In the genomic region with DNA sequence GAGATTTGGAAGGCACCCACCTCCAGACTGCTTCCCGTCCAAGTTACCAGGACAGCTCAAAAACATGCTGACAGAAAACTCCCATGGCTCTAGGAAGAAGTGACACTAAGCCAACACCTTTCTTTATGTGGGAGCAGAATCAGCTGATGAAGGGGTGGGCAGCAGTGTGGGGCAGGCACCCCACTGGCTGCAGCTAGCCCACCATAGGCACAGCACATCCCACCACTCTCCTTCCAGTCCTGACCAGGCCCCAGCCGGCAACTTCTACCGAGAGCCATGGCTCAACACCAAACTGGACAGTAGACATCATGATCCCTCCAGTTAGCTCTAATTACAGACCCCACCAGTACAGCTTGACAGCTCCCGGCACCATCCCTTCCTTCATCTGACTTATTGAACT, we compare ENCODE assay signal across 12 cellular contexts. TPM values are rescaled to one million over a fixed set of nuclear protein-coding genes. Genes with fewer than 3 reads are reported as not detected.
DNase-seq lines count a peak whose midpoint lies in the region; ATAC-seq and TF ChIP-seq lines count a peak whose summit lies in the region.
"Had no signal": no experiment of that assay in that cellular context is flagged by ENCODE, and none has a peak within 500 bp of the region (broad histone marks: within the 10 kb centered on the region; RNA-seq: fewer than 3 reads in every experiment).

No MANE protein-coding gene starts in this region.

- H3K4me2 ChIP-seq in SU-DHL-6 (ENCODE audit: low read depth, low read length, poor library complexity, severe bottlenecking): no peak overlapping the region

- H3K4me1 ChIP-seq in Caco-2: no peaks in the 10 kb centered on the region
- peaks cover 16 to 20% (median 17%) of the 10 kb centered on the region in 4 donors for H3K4me1 ChIP-seq in transverse colon

- H3K9me3 Mint-ChIP-seq in Caco-2 (ENCODE audit: unreplicated experiment): no peaks in the 10 kb centered on the region
- H3K9me3 Mint-ChIP-seq in endothelial cell (ENCODE audit: unreplicated experiment): no peaks in the 10 kb centered on the region
- no peaks in the 10 kb centered on the region for H3K9me3 Mint-ChIP-seq in osteocyte (ENCODE audit: unreplicated experiment)
- H3K9me3 Mint-ChIP-seq: activated T-cell treated with anti-CD3 and anti-CD28 coated beads, Interleukin-2, amount 50 U/mL, for 72 hours had no signal

- peaks cover 6% of the 10 kb centered on the region; the same call in 1 of the 2 replicates for H3K79me2 ChIP-seq in SU-DHL-6 (ENCODE audit: insufficient read depth, low read length)

- POLR2A ChIA-PET in Caco-2 (lab: Charles Lee): no interaction called here

- no peak overlapping the region for H3K9ac ChIP-seq in SU-DHL-6 (ENCODE audit: low read length)

- H3K36me3 Mint-ChIP-seq in Caco-2 (ENCODE audit: insufficient read depth, unreplicated experiment): peaks cover 85% of the 10 kb centered on the region
- peaks cover 56% of the 10 kb centered on the region for H3K36me3 Mint-ChIP-seq in endothelial cell (ENCODE audit: low read depth, unreplicated experiment)
- H3K36me3 Mint-ChIP-seq in osteocyte (ENCODE audit: unreplicated experiment): peaks cover 50% of the 10 kb centered on the region

- no peak overlapping the region for H2AFZ ChIP-seq in SU-DHL-6 (ENCODE audit: low read depth, low read length, severe bottlenecking)

- no peaks in the 10 kb centered on the region for H3K9me2 ChIP-seq in SU-DHL-6 (replicated peaks; ENCODE audit: insufficient read depth, low read length)

- peaks cover 32% of the 10 kb centered on the region for H3F3A ChIP-seq in SU-DHL-6 (ENCODE audit: insufficient read depth)

- no peak for TF ChIP-seq EP300 in transverse colon (IDR thresholded peaks at IDR 0.05; ENCODE audit: low read depth)

- no peak for ATAC-seq in sciatic nerve
- ATAC-seq: activated T-cell treated with anti-CD3 and anti-CD28 coated beads, Interleukin-2, amount 50 U/mL, for 72 hours; left lung had no signal

- H3K27ac ChIP-seq in SU-DHL-6 (ENCODE audit: low read depth, low read length) (peak overlapping the region; percentile 33; the same call in 1 of the 2 replicates), transverse colon (no peak overlapping the region)

- DNase-seq in Caco-2: peak in 1 of 2 experiments; percentile 7
- DNase-seq in endothelial cell (ENCODE audit: low spot score): no peak
- DNase-seq in osteocyte (ENCODE audit: extremely low spot score, unreplicated experiment): peak; percentile 57
- DNase-seq in T1000 (lab: John Stamatoyannopoulos, UW): no peak
- DNase-seq in sciatic nerve (ENCODE audit: low spot score): no peak
- DNase-seq in transverse colon: no peak
- DNase-seq: activated T-cell treated with anti-CD3 and anti-CD28 coated beads, Interleukin-2, amount 50 U/mL, for 72 hours; left lung; NCI-H187 treated with DMSO at 0.1 percent for 48 hours; T-helper 9 cell had no signal

- intact Hi-C loops in Caco-2 (cut with micrococcal nuclease; ENCODE audit: unreplicated experiment): loop anchor here (1.0 to 2.0 kb wide), 2 partner anchors 46 to 53 kb away; a partner anchor contains a TSS
- intact Hi-C loops in sciatic nerve (cut with DNase I): no loop called here
- intact Hi-C loops in transverse colon (cut with DNase I; ENCODE audit: low total_unique reads): no loop called here

- no peak for TF ChIP-seq POLR2A in transverse colon (IDR thresholded peaks at IDR 0.05)

- H3K36me3 ChIP-seq in Caco-2 (ENCODE audit: control insufficient read depth, insufficient read depth, low read length) (peaks cover 5% of the 10 kb centered on the region), SU-DHL-6 (ENCODE audit: low read length) (peaks cover 6% of the 10 kb centered on the region; the same call in 1 of the 2 replicates), transverse colon (peaks cover 0 to 16% (median 5%) of the 10 kb centered on the region in 4 donors)
- H3K36me3 ChIP-seq: uterus had no signal

- no peaks in the 10 kb centered on the region for H4K20me1 ChIP-seq in SU-DHL-6 (ENCODE audit: low read depth, low read length)

- no peaks in the 10 kb centered on the region for H3K27me3 ChIP-seq in Caco-2 (replicated peaks; ENCODE audit: control insufficient read depth, insufficient read depth, low read length)
- H3K27me3 ChIP-seq in SU-DHL-6 (ENCODE audit: low read length): no peaks in the 10 kb centered on the region
- H3K27me3 ChIP-seq in transverse colon: no peaks in the 10 kb centered on the region
- H3K27me3 ChIP-seq: left lung, uterus had no signal

- BruUV-seq in Caco-2 (replicated peaks; lab: Mats Ljungman, UMichigan): TSS peak; percentile 24

- H3K4me3 ChIP-seq in Caco-2 (ENCODE audit: low read depth, low read length) (no peak overlapping the region), SU-DHL-6 (ENCODE audit: insufficient read depth, low read length, poor library complexity, severe bottlenecking) (no peak overlapping the region), transverse colon (no peak overlapping the region)
- H3K4me3 ChIP-seq: left lung, uterus had no signal

- H3K4me3 Mint-ChIP-seq in Caco-2 (ENCODE audit: unreplicated experiment) (no peak overlapping the region), endothelial cell (ENCODE audit: unreplicated experiment) (peak overlapping the region; percentile 82), osteocyte (ENCODE audit: unreplicated experiment) (no peak overlapping the region)
- H3K4me3 Mint-ChIP-seq: activated T-cell treated with anti-CD3 and anti-CD28 coated beads, Interleukin-2, amount 50 U/mL, for 72 hours had no signal

- no peak overlapping the region for H3K27ac Mint-ChIP-seq in Caco-2 (ENCODE audit: unreplicated experiment)
- peak overlapping the region; percentile 19 for H3K27ac Mint-ChIP-seq in endothelial cell (ENCODE audit: unreplicated experiment)
- peak overlapping the region; percentile 67 for H3K27ac Mint-ChIP-seq in osteocyte (ENCODE audit: unreplicated experiment)
- H3K27ac Mint-ChIP-seq: activated T-cell treated with anti-CD3 and anti-CD28 coated beads, Interleukin-2, amount 50 U/mL, for 72 hours had no signal

- H3K4me1 Mint-ChIP-seq in Caco-2 (ENCODE audit: low read depth, unreplicated experiment): no peaks in the 10 kb centered on the region
- H3K4me1 Mint-ChIP-seq in endothelial cell (ENCODE audit: unreplicated experiment): peaks cover 79% of the 10 kb centered on the region
- H3K4me1 Mint-ChIP-seq in osteocyte (ENCODE audit: unreplicated experiment): peaks cover 32% of the 10 kb centered on the region

- no peak for TF ChIP-seq CTCF in Caco-2 (IDR thresholded peaks at IDR 0.05; ENCODE audit: insufficient read depth in 1 of 2, low read depth in 1 of 2, low read length in 1 of 2, severe bottlenecking in 1 of 2, unreplicated experiment in 1 of 2)
- TF ChIP-seq CTCF in SU-DHL-6 (IDR thresholded peaks at IDR 0.05; ENCODE audit: insufficient read depth, low read length, poor library complexity, severe bottlenecking): no peak
- TF ChIP-seq CTCF in endothelial cell (IDR thresholded peaks at IDR 0.05; ENCODE audit: unreplicated experiment): no peak
- TF ChIP-seq CTCF in osteocyte (IDR thresholded peaks at IDR 0.05): no peak
- TF ChIP-seq CTCF in transverse colon (IDR thresholded peaks at IDR 0.05): no peak

- H3K9me3 ChIP-seq in Caco-2: no peaks in the 10 kb centered on the region
- H3K9me3 ChIP-seq in SU-DHL-6 (ENCODE audit: insufficient read depth, low read length): no peaks in the 10 kb centered on the region
- H3K9me3 ChIP-seq in transverse colon: no peaks in the 10 kb centered on the region
- H3K9me3 ChIP-seq: left lung, uterus had no signal

- no peaks in the 10 kb centered on the region for H3K27me3 Mint-ChIP-seq in Caco-2 (ENCODE audit: insufficient read depth, unreplicated experiment)
- H3K27me3 Mint-ChIP-seq in endothelial cell (ENCODE audit: unreplicated experiment): peaks cover 39% of the 10 kb centered on the region
- no peaks in the 10 kb centered on the region for H3K27me3 Mint-ChIP-seq in osteocyte (ENCODE audit: unreplicated experiment)

- in situ Hi-C loops in transverse colon (cut with MboI; ENCODE audit: low pct_ligation_motif_present in 1 of 4, low pct_unique_long_range_greater_than_20kb in 1 of 4, low sequenced_read_pairs in 3 of 4): loop anchor here in 2 of 4 donors (5.0 kb wide), 1 partner anchor 53 kb away; no protein-coding TSS in a partner anchor

- 90 to 100% methylated on average over 1 to 4 of the region's 4 CpGs for WGBS in transverse colon (ENCODE audit: low coverage in 1 of 2), 2 donors

- CTCF ChIA-PET in Caco-2 (lab: Charles Lee): interaction anchor here (2.3 kb wide), 1 partner anchor 55 kb away, joined by 32 read pairs; no protein-coding TSS in a partner anchor

RNA-seq across cellular contexts. Expression of a gene that starts 45.0 kb away (rescaled TPM):
- total RNA-seq in Caco-2 (2022) (15.6 and 16.1 TPM in 2 replicates), endothelial cell (ENCODE audit: unreplicated experiment) (93.7 TPM), osteocyte (36.4 and 37.4 TPM in 2 replicates), sciatic nerve (27.5 TPM), transverse colon (10 to 100 TPM; 22.3 to 99.1 (median 43.6) TPM)
